Comparison of ENCODE assay signal across 15 cellular contexts in the genomic region with DNA sequence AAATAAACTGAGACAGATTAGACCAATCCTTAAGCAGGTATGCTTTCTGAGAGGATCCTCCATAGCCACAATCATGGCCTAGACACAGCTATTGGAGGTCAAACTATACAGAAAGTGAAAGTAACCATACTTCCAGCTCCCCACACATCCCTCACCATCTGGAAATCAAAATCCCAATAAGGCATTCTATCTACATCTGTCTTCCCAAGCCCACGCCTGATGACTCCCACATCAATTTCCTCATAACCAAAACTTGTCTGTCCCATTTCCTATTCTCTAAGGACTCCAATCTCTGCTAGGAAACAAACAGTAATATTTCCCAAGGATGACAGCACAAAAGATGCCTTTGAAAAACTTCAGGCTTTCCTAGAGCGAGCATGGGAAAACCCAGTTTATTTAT.
DNase-seq lines count a peak whose midpoint lies in the region; ATAC-seq, FAIRE-seq and TF ChIP-seq lines count a peak whose summit lies in the region.
"Had no signal": no experiment of that assay in that cellular context is flagged by ENCODE, and none has a peak within 500 bp of the region (broad histone marks: within the 10 kb centered on the region; RNA-seq: fewer than 3 reads in every experiment).

No MANE protein-coding gene starts in this region.

- 53% methylated on average over 2 of the region's 2 CpGs for WGBS in mammary epithelial cell (ENCODE audit: low coverage, missing lambda C conversion rate)
- WGBS in ovary, 3 donors: 41 to 51% (median 50%) methylated on average over 2 of the region's 2 CpGs

- H3K27me3 ChIP-seq in breast epithelium (no peaks in the 10 kb centered on the region), mammary epithelial cell (ENCODE audit: insufficient read depth, low read length) (no peaks in the 10 kb centered on the region), ovary (peaks cover 3% of the 10 kb centered on the region)
- H3K27me3 ChIP-seq: BLaER1 treated with 17β-estradiol and CSF1 and Interleukin-3, amounts not matched to agents 10 nM and 100 nM; SJCRH30 had no signal

- intact Hi-C loops in breast epithelium (cut with DNase I; ENCODE audit: low total_unique reads): no loop called here
- intact Hi-C loops in mammary epithelial cell (cut with micrococcal nuclease): no loop called here
- intact Hi-C loops in ovary (cut with DNase I): no loop called here

- H3K9me3 ChIP-seq in breast epithelium: no peaks in the 10 kb centered on the region
- H3K9me3 ChIP-seq in mammary epithelial cell (replicated peaks; ENCODE audit: insufficient read depth, low read length): no peaks in the 10 kb centered on the region
- no peaks in the 10 kb centered on the region for H3K9me3 ChIP-seq in ovary
- H3K9me3 ChIP-seq: SJCRH30 had no signal

- H3K27ac ChIP-seq in breast epithelium (peak overlapping the region; percentile 40 to 81), mammary epithelial cell (ENCODE audit: insufficient read depth, low read depth, low read length) (no peak overlapping the region), ovary (no peak overlapping the region)
- H3K27ac ChIP-seq: BLaER1 treated with 17β-estradiol and CSF1 and Interleukin-3, amounts not matched to agents 10 nM and 100 nM; HL-60; SJCRH30 had no signal

- H2AFZ ChIP-seq in mammary epithelial cell (ENCODE audit: low read depth, low read length): no peak overlapping the region

- H3K9me3 Mint-ChIP-seq in HFFc6: no peaks in the 10 kb centered on the region; the same call in 1 of the 2 replicates

- in situ Hi-C loops in mammary epithelial cell (cut with MboI; ENCODE audit: low sequenced_read_pairs in 2 of 2): no loop called here

- peaks cover 31% of the 10 kb centered on the region for H3K4me1 Mint-ChIP-seq in HFFc6 (ENCODE audit: low read depth)

- H3K27ac Mint-ChIP-seq in HFFc6: no peak overlapping the region

- CTCF ChIA-PET in mammary epithelial cell (lab: Charles Lee; ENCODE audit: low non-redundant PET): no interaction called here

- no peak for TF ChIP-seq POLR2A in breast epithelium (IDR thresholded peaks at IDR 0.05)
- TF ChIP-seq POLR2A in ovary (IDR thresholded peaks at IDR 0.05): no peak

- no TSS peak for BruUV-seq in mammary epithelial cell (replicated peaks; lab: Mats Ljungman, UMichigan)

- no peak overlapping the region for H3K4me2 ChIP-seq in mammary epithelial cell (ENCODE audit: insufficient read depth, low read depth, low read length)
- H3K4me2 ChIP-seq: BLaER1 treated with 17β-estradiol and CSF1 and Interleukin-3, amounts not matched to agents 10 nM and 100 nM had no signal

- dilution Hi-C loops in mammary epithelial cell (cut with HindIII; ENCODE audit: low sequenced_read_pairs): no loop called here

- TF ChIP-seq CTCF in breast epithelium (IDR thresholded peaks at IDR 0.05) (no peak), mammary epithelial cell (conservative IDR thresholded peaks at IDR 0.05 in 1 of 2, IDR thresholded peaks at IDR 0.05 in 1 of 2; ENCODE audit: extremely low read depth in 1 of 2, insufficient read depth in 1 of 2, low read depth in 1 of 2, low read length in 2 of 2) (no peak), HFFc6 (IDR thresholded peaks at IDR 0.05) (no peak), fibroblast of villous mesenchyme (IDR thresholded peaks at IDR 0.05; ENCODE audit: insufficient read depth, low read depth, low read length) (no peak), ovary (IDR thresholded peaks at IDR 0.05) (no peak)

- H3K79me2 ChIP-seq in mammary epithelial cell (ENCODE audit: insufficient read depth, low read length): no peaks in the 10 kb centered on the region

- no peaks in the 10 kb centered on the region for H3K36me3 Mint-ChIP-seq in HFFc6 (ENCODE audit: low read depth)

- H3K9ac ChIP-seq in mammary epithelial cell (ENCODE audit: insufficient read depth, low read length): no peak overlapping the region
- H3K9ac ChIP-seq: BLaER1 treated with 17β-estradiol and CSF1 and Interleukin-3, amounts not matched to agents 10 nM and 100 nM had no signal

- H3K4me3 Mint-ChIP-seq in HFFc6: peak overlapping the region; percentile 67; the same call in 1 of the 2 replicates
- H3K4me3 Mint-ChIP-seq: H9 had no signal

- DNase-seq in breast epithelium (ENCODE audit: low spot score in 2 of 2): no peak
- DNase-seq in mammary epithelial cell: no peak
- DNase-seq in HFFc6: no peak
- peak; percentile 80 for DNase-seq in fibroblast of villous mesenchyme (ENCODE audit: low read depth)
- DNase-seq in urothelium cell line (ENCODE audit: low spot score): no peak
- DNase-seq in T-helper 9 cell: no peak
- DNase-seq in ovary: no peak
- DNase-seq: 8988T, H9, NCI-H187, NCI-H69, SJCRH30 had no signal

- TF ChIP-seq EP300 in ovary (IDR thresholded peaks at IDR 0.05): no peak

- ATAC-seq in HG02840 (IDR thresholded peaks at IDR 0.05; ENCODE audit: low FRiP score, unreplicated experiment): no peak

- H3K27me3 Mint-ChIP-seq in HFFc6 (ENCODE audit: insufficient read depth): peaks cover 2% of the 10 kb centered on the region

- no peaks in the 10 kb centered on the region for H3K4me1 ChIP-seq in breast epithelium
- H3K4me1 ChIP-seq in mammary epithelial cell (ENCODE audit: insufficient read depth, low read length): no peaks in the 10 kb centered on the region
- H3K4me1 ChIP-seq in ovary (ENCODE audit: insufficient read depth): no peaks in the 10 kb centered on the region
- H3K4me1 ChIP-seq: BLaER1 treated with 17β-estradiol and CSF1 and Interleukin-3, amounts not matched to agents 10 nM and 100 nM had no signal

- no peaks in the 10 kb centered on the region for H4K20me1 ChIP-seq in mammary epithelial cell (ENCODE audit: insufficient read depth, low read length)
- H4K20me1 ChIP-seq: BLaER1 treated with 17β-estradiol and CSF1 and Interleukin-3, amounts not matched to agents 10 nM and 100 nM had no signal

- peak; percentile 20 for FAIRE-seq in urothelium cell line (lab: Jason Lieb, UNC)

- H3K4me3 ChIP-seq in breast epithelium (peak overlapping the region in 1 of 3 donors; percentile 31), mammary epithelial cell (replicated peaks in 1 of 3; ENCODE audit: insufficient read depth in 1 of 3, low read depth in 2 of 3, low read length in 3 of 3) (no peak overlapping the region), fibroblast of villous mesenchyme (ENCODE audit: low read depth, low read length) (no peak overlapping the region), ovary (no peak overlapping the region)
- H3K4me3 ChIP-seq: BLaER1 treated with 17β-estradiol and CSF1 and Interleukin-3, amounts not matched to agents 10 nM and 100 nM; SJCRH30 had no signal

- H3K36me3 ChIP-seq in breast epithelium (no peaks in the 10 kb centered on the region), mammary epithelial cell (ENCODE audit: insufficient read depth, low read length) (no peaks in the 10 kb centered on the region), ovary (no peaks in the 10 kb centered on the region)
- H3K36me3 ChIP-seq: BLaER1 treated with 17β-estradiol and CSF1 and Interleukin-3, amounts not matched to agents 10 nM and 100 nM; SJCRH30 had no signal

Comparison
In these comparisons a context has a peak if more than half of its experiments do, and no peak if none do; other contexts are left out.
1. H3K27ac ChIP-seq: peak in breast epithelium (2 of 2); none in mammary epithelial cell (single experiment) and ovary (0 of 2).